ENCODE assay signal across 1 cellular context in the genomic region with DNA sequence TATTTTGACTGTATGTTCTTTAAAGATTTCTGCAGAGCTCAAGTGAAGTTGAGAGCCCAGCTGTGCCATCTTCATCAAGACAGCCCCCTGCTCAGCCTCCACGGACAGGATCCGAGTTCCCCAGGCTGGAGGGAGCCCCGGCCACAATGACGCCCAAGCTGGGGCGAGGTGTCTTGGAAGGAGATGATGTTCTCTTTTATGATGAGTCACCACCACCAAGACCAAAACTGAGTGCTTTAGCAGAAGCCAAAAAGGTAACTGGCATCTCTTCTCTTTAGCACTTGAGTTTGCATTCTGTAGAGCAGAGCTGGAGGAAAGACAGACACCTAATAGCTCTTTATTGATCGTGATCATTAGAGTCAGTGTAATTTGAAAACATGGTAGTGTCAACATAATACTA.
A peak's percentile ranks its signal among the peaks of the same experiment; 100 is the strongest.
TF ChIP-seq lines count a peak whose summit lies in the region.

No MANE protein-coding gene starts in this region.

TF ChIP-seq in HepG2, 621 proteins besides CTCF, POLR2A, EP300 and RAD21:
- TF ChIP-seq NFE2L2 (IDR thresholded peaks at IDR 0.05; ENCODE audit: low read length) (0 out of 2 replicates have a peak, but pooled peaks have one; percentile 11), ZNF546 (CRISPR knock-in tag; conservative IDR thresholded peaks at IDR 0.05) (no peak)
